ENCODE assay signal across 2 cellular contexts in the genomic region with DNA sequence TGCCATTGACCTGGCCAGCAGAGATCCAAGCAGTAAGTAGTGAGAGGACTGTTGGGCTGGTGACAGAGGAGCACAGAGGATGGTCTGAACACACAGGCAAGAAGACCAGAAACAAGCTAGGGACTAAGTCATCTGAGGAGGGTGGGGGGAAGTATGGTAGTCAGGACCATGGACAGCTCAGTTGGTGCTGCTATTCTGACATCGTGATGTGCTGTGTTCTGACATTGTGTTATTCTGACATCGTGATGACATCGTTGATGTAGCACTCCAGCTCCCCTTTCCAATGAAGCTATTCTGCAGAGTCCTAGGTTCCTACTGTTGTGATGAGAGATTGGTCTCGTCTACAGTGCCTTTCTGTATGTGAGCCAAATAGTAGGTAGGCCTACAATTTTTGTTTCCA.
TF ChIP-seq lines count a peak whose summit lies in the region.

No MANE protein-coding gene starts in this region.

TF ChIP-seq in K562, 482 proteins besides CTCF, POLR2A, EP300 and RAD21 (continued from another document and continues in another):
- TF ChIP-seq, protein P1, sequence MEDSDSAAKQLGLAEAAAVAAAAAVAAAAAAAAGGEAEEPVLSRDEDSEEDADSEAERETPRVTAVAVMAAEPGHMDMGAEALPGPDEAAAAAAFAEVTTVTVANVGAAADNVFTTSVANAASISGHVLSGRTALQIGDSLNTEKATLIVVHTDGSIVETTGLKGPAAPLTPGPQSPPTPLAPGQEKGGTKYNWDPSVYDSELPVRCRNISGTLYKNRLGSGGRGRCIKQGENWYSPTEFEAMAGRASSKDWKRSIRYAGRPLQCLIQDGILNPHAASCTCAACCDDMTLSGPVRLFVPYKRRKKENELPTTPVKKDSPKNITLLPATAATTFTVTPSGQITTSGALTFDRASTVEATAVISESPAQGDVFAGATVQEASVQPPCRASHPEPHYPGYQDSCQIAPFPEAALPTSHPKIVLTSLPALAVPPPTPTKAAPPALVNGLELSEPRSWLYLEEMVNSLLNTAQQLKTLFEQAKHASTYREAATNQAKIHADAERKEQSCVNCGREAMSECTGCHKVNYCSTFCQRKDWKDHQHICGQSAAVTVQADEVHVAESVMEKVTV (CRISPR knock-in tag; IDR thresholded peaks at IDR 0.05): no peak
- no peak for TF ChIP-seq KAT8 (IDR thresholded peaks at IDR 0.05; ENCODE audit: low read depth)
- TF ChIP-seq SPI1 (IDR thresholded peaks at IDR 0.05; ENCODE audit: borderline replicate concordance, low read depth, low read length): 0 out of 2 replicates have a peak, but pooled peaks have one; percentile 12
- no peak for TF ChIP-seq ZNF507 (tag; conservative IDR thresholded peaks at IDR 0.05)
- no peak for TF ChIP-seq CBX2 (IDR thresholded peaks at IDR 0.05; ENCODE audit: insufficient read depth, low read length, poor library complexity, severe bottlenecking)
- TF ChIP-seq TEAD1 (CRISPR knock-in tag; IDR thresholded peaks at IDR 0.05): 0 out of 4 replicates have a peak, but pooled peaks of 1 of the 2 experiments have one; percentile 53
- no peak for TF ChIP-seq ZNF24 (IDR thresholded peaks at IDR 0.05)
- TF ChIP-seq ZNF445 (CRISPR knock-in tag; IDR thresholded peaks at IDR 0.05; ENCODE audit: low read depth): no peak
- TF ChIP-seq, protein P2, sequence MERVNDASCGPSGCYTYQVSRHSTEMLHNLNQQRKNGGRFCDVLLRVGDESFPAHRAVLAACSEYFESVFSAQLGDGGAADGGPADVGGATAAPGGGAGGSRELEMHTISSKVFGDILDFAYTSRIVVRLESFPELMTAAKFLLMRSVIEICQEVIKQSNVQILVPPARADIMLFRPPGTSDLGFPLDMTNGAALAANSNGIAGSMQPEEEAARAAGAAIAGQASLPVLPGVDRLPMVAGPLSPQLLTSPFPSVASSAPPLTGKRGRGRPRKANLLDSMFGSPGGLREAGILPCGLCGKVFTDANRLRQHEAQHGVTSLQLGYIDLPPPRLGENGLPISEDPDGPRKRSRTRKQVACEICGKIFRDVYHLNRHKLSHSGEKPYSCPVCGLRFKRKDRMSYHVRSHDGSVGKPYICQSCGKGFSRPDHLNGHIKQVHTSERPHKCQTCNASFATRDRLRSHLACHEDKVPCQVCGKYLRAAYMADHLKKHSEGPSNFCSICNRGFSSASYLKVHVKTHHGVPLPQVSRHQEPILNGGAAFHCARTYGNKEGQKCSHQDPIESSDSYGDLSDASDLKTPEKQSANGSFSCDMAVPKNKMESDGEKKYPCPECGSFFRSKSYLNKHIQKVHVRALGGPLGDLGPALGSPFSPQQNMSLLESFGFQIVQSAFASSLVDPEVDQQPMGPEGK (CRISPR knock-in tag; IDR thresholded peaks at IDR 0.05; ENCODE audit: borderline replicate concordance): no peak
- no peak for TF ChIP-seq BRCA1 (IDR thresholded peaks at IDR 0.05)
- TF ChIP-seq BRCA1 (CRISPR knock-in tag; IDR thresholded peaks at IDR 0.05): no peak
- TF ChIP-seq, protein P3, sequence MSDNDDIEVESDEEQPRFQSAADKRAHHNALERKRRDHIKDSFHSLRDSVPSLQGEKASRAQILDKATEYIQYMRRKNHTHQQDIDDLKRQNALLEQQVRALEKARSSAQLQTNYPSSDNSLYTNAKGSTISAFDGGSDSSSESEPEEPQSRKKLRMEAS (CRISPR knock-in tag; IDR thresholded peaks at IDR 0.05): no peak
- TF ChIP-seq, protein P4, sequence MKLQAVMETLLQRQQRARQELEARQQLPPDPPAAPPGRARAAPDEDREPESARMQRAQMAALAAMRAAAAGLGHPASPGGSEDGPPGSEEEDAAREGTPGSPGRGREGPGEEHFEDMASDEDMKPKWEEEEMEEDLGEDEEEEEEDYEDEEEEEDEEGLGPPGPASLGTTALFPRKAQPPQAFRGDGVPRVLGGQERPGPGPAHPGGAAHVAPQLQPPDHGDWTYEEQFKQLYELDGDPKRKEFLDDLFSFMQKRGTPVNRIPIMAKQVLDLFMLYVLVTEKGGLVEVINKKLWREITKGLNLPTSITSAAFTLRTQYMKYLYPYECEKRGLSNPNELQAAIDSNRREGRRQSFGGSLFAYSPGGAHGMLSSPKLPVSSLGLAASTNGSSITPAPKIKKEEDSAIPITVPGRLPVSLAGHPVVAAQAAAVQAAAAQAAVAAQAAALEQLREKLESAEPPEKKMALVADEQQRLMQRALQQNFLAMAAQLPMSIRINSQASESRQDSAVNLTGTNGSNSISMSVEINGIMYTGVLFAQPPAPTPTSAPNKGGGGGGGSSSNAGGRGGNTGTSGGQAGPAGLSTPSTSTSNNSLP (IDR thresholded peaks at IDR 0.05; ENCODE audit: borderline replicate concordance, low read depth, low read length): no peak
- TF ChIP-seq, protein P5, sequence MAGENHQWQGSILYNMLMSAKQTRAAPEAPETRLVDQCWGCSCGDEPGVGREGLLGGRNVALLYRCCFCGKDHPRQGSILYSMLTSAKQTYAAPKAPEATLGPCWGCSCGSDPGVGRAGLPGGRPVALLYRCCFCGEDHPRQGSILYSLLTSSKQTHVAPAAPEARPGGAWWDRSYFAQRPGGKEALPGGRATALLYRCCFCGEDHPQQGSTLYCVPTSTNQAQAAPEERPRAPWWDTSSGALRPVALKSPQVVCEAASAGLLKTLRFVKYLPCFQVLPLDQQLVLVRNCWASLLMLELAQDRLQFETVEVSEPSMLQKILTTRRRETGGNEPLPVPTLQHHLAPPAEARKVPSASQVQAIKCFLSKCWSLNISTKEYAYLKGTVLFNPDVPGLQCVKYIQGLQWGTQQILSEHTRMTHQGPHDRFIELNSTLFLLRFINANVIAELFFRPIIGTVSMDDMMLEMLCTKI (IDR thresholded peaks at IDR 0.05; ENCODE audit: partially characterized antibody): no peak
- TF ChIP-seq XRCC4 (IDR thresholded peaks at IDR 0.05; ENCODE audit: extremely low read depth, insufficient read depth, insufficient read length): no peak
- TF ChIP-seq NR2F6 (CRISPR knock-in tag; IDR thresholded peaks at IDR 0.05): no peak

TF ChIP-seq in HepG2, 621 proteins besides CTCF, POLR2A, EP300 and RAD21 (continued from another document and continues in another):
- TF ChIP-seq, protein P6, sequence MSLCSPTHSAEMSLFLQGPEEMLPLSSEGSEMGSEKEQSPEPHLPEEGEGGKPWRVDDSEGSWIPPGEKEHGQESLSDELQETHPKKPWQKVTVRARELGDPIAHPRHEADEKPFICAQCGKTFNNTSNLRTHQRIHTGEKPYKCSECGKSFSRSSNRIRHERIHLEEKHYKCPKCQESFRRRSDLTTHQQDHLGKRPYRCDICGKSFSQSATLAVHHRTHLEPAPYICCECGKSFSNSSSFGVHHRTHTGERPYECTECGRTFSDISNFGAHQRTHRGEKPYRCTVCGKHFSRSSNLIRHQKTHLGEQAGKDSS (CRISPR knock-in tag; IDR thresholded peaks at IDR 0.05; ENCODE audit: borderline replicate concordance, low read depth): peak; percentile 62; the same call in 1 of the 2 replicates
- TF ChIP-seq, protein P7, sequence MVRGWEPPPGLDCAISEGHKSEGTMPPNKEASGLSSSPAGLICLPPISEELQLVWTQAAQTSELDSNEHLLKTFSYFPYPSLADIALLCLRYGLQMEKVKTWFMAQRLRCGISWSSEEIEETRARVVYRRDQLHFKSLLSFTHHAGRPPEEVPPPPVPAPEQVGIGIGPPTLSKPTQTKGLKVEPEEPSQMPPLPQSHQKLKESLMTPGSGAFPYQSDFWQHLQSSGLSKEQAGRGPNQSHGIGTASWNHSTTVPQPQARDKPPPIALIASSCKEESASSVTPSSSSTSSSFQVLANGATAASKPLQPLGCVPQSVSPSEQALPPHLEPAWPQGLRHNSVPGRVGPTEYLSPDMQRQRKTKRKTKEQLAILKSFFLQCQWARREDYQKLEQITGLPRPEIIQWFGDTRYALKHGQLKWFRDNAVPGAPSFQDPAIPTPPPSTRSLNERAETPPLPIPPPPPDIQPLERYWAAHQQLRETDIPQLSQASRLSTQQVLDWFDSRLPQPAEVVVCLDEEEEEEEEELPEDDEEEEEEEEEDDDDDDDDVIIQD (CRISPR knock-in tag; IDR thresholded peaks at IDR 0.05; ENCODE audit: low read depth): peak; percentile 39; the same call in 1 of the 2 replicates
- TF ChIP-seq TOPORS (CRISPR knock-in tag; IDR thresholded peaks at IDR 0.05) (0 out of 2 replicates have a peak, but pooled peaks have one; percentile 39), ZMAT3 (CRISPR knock-in tag; conservative IDR thresholded peaks at IDR 0.05) (peak; percentile 81), CCAR2 (optimal IDR thresholded peaks at IDR 0.05; ENCODE audit: low read depth, low read length) (no peak), ZBTB1 (CRISPR knock-in tag; IDR thresholded peaks at IDR 0.05; ENCODE audit: borderline replicate concordance) (0 out of 2 replicates have a peak, but pooled peaks have one; percentile 39), ZNF441 (CRISPR knock-in tag; IDR thresholded peaks at IDR 0.05; ENCODE audit: borderline replicate concordance) (peak; percentile 91), HNF4A (CRISPR knock-in tag; IDR thresholded peaks at IDR 0.05) (no peak), ZFP36L1 (CRISPR knock-in tag; IDR thresholded peaks at IDR 0.05) (0 out of 2 replicates have a peak, but pooled peaks have one; percentile 38), KLF13 (CRISPR knock-in tag; IDR thresholded peaks at IDR 0.05) (no peak), ZBTB21 (CRISPR knock-in tag; IDR thresholded peaks at IDR 0.05) (peak; percentile 92), ARNT2 (CRISPR knock-in tag; IDR thresholded peaks at IDR 0.05; ENCODE audit: low read depth) (peak; percentile 57; the same call in 1 of the 2 replicates), ZNF205 (CRISPR knock-in tag; IDR thresholded peaks at IDR 0.05) (0 out of 2 replicates have a peak, but pooled peaks have one; percentile 57), PPARG (CRISPR knock-in tag; conservative IDR thresholded peaks at IDR 0.05) (0 out of 2 replicates have a peak, but pooled peaks have one; percentile 26), ZNF496 (CRISPR knock-in tag; IDR thresholded peaks at IDR 0.05; ENCODE audit: insufficient replicate concordance) (no peak), HOXA3 (CRISPR knock-in tag; IDR thresholded peaks at IDR 0.05) (peak; percentile 76; the same call in 1 of the 2 replicates), BRCA1 (CRISPR knock-in tag; IDR thresholded peaks at IDR 0.05) (0 out of 2 replicates have a peak, but pooled peaks have one; percentile 75), ZNF83 (CRISPR knock-in tag; IDR thresholded peaks at IDR 0.05; ENCODE audit: borderline replicate concordance) (no peak), SNAI1 (CRISPR knock-in tag; IDR thresholded peaks at IDR 0.05; ENCODE audit: borderline replicate concordance) (0 out of 2 replicates have a peak, but pooled peaks have one; percentile 62), ETV6 (CRISPR knock-in tag; conservative IDR thresholded peaks at IDR 0.05) (no peak), SOX13 (IDR thresholded peaks at IDR 0.05) (no peak), SOX13 (CRISPR knock-in tag; conservative IDR thresholded peaks at IDR 0.05 in 1 of 2, IDR thresholded peaks at IDR 0.05 in 1 of 2) (peak in 1 of 2 experiments; percentile 35; a peak in 1 of 4 replicates), ZSCAN21 (CRISPR knock-in tag; IDR thresholded peaks at IDR 0.05; ENCODE audit: borderline replicate concordance) (peak; percentile 90), ZNF331 (CRISPR knock-in tag; IDR thresholded peaks at IDR 0.05) (peak; percentile 95), NCOA2 (CRISPR knock-in tag; IDR thresholded peaks at IDR 0.05) (peak; percentile 64), SPEN (CRISPR knock-in tag; IDR thresholded peaks at IDR 0.05; ENCODE audit: low read depth) (peak; percentile 44; the same call in 1 of the 2 replicates), ISL2 (CRISPR knock-in tag; IDR thresholded peaks at IDR 0.05) (peak; percentile 44; the same call in 1 of the 2 replicates), KDM4B (CRISPR knock-in tag; IDR thresholded peaks at IDR 0.05) (0 out of 2 replicates have a peak, but pooled peaks have one; percentile 72)
- TF ChIP-seq, protein P8, sequence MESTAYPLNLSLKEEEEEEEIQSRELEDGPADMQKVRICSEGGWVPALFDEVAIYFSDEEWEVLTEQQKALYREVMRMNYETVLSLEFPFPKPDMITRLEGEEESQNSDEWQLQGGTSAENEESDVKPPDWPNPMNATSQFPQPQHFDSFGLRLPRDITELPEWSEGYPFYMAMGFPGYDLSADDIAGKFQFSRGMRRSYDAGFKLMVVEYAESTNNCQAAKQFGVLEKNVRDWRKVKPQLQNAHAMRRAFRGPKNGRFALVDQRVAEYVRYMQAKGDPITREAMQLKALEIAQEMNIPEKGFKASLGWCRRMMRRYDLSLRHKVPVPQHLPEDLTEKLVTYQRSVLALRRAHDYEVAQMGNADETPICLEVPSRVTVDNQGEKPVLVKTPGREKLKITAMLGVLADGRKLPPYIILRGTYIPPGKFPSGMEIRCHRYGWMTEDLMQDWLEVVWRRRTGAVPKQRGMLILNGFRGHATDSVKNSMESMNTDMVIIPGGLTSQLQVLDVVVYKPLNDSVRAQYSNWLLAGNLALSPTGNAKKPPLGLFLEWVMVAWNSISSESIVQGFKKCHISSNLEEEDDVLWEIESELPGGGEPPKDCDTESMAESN (CRISPR knock-in tag; conservative IDR thresholded peaks at IDR 0.05): 0 out of 2 replicates have a peak, but pooled peaks have one; percentile 57
- TF ChIP-seq, protein P9, sequence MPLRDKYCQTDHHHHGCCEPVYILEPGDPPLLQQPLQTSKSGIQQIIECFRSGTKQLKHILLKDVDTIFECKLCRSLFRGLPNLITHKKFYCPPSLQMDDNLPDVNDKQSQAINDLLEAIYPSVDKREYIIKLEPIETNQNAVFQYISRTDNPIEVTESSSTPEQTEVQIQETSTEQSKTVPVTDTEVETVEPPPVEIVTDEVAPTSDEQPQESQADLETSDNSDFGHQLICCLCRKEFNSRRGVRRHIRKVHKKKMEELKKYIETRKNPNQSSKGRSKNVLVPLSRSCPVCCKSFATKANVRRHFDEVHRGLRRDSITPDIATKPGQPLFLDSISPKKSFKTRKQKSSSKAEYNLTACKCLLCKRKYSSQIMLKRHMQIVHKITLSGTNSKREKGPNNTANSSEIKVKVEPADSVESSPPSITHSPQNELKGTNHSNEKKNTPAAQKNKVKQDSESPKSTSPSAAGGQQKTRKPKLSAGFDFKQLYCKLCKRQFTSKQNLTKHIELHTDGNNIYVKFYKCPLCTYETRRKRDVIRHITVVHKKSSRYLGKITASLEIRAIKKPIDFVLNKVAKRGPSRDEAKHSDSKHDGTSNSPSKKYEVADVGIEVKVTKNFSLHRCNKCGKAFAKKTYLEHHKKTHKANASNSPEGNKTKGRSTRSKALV (CRISPR knock-in tag; IDR thresholded peaks at IDR 0.05): peak; percentile 57; the same call in 1 of the 2 replicates
- TF ChIP-seq, protein P10, sequence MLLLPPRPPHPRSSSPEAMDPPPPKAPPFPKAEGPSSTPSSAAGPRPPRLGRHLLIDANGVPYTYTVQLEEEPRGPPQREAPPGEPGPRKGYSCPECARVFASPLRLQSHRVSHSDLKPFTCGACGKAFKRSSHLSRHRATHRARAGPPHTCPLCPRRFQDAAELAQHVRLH (CRISPR knock-in tag; IDR thresholded peaks at IDR 0.05; ENCODE audit: borderline replicate concordance, low read depth): peak; percentile 93
- TF ChIP-seq, protein P11, sequence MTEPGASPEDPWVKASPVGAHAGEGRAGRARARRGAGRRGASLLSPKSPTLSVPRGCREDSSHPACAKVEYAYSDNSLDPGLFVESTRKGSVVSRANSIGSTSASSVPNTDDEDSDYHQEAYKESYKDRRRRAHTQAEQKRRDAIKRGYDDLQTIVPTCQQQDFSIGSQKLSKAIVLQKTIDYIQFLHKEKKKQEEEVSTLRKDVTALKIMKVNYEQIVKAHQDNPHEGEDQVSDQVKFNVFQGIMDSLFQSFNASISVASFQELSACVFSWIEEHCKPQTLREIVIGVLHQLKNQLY (CRISPR knock-in tag; IDR thresholded peaks at IDR 0.05): no peak
- TF ChIP-seq, protein P12, sequence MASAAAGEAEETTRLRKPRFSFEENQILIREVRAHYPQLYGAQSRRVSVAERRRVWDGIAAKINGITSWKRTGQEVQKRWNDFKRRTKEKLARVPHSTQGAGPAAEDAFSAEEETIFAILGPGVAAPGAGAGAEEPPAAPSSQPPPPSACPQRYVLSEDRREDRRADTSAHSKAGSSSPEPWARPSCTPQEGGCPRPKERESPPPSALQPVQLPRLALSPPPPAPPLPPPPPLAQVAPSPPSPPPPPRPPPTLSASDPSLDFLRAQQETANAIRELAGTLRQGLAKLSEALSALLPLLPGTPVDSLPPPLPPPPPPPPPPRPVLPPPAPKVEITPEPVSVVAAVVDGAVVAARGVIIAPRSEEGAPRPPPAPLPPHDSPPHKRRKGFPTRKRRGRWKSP (CRISPR knock-in tag; IDR thresholded peaks at IDR 0.05): peak; percentile 66; the same call in 1 of the 2 replicates
